Comparison of ENCODE assay signal across 18 cellular contexts in the genomic region with DNA sequence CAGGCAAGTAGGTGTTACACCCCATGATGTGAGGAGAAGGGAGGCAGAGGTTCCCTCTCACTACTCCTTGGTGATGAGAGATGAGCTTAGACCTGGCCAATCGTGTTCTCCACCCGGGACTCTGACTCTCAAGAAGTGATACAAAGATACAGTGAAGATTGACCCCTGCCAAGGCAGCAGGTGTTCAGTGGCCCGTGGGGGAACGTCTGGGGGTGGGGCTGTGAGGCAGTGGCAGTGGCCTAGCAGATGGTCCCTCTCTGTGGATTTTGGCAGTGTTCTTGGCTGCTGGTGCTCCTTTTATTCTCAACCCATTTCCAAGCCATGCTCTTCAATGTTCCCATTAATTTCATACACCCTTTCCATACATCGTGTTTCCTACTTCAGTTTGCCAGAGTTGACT.
"Had no signal": no experiment of that assay in that cellular context is flagged by ENCODE, and none has a peak within 500 bp of the region (broad histone marks: within the 10 kb centered on the region; RNA-seq: fewer than 3 reads in every experiment).

No MANE protein-coding gene starts in this region.

- H3K36me3 Mint-ChIP-seq: activated naive CD4-positive, alpha-beta T cell treated with anti-CD3 and anti-CD28 coated beads, Interleukin-2, amount 10 ng/mL, durations not matched to agents 7 days and 5 days; naive B cell; neural progenitor cell had no signal

- H3K9me3 Mint-ChIP-seq: activated CD4-positive, alpha-beta memory T cell treated with anti-CD3 and anti-CD28 coated beads, Interleukin-2, amount 10 ng/mL, durations not matched to agents 7 days and 5 days; activated naive CD4-positive, alpha-beta T cell treated with anti-CD3 and anti-CD28 coated beads, Interleukin-2, amount 10 ng/mL, durations not matched to agents 7 days and 5 days; activated T-cell treated with anti-CD3 and anti-CD28 coated beads, Interleukin-2, amount 50 U/mL, for 24 hours; naive B cell; neural progenitor cell had no signal

- H3K27ac ChIP-seq: ascending aorta, dorsolateral prefrontal cortex, gastroesophageal sphincter, hepatocyte, neural progenitor cell, parathyroid adenoma, stomach, testis, upper lobe of left lung had no signal

- H3K4me3 Mint-ChIP-seq: activated CD4-positive, alpha-beta memory T cell treated with anti-CD3 and anti-CD28 coated beads, Interleukin-2, amount 10 ng/mL, durations not matched to agents 7 days and 5 days; activated CD4-positive, alpha-beta T cell treated with anti-CD3 and anti-CD28 coated beads for 36 hours; activated naive CD4-positive, alpha-beta T cell treated with anti-CD3 and anti-CD28 coated beads, Interleukin-2, amount 10 ng/mL, durations not matched to agents 7 days and 5 days; activated T-cell treated with anti-CD3 and anti-CD28 coated beads, Interleukin-2, amount 50 U/mL, for 24 hours; neural progenitor cell had no signal

- DNase-seq: activated CD4-positive, alpha-beta memory T cell treated with anti-CD3 and anti-CD28 coated beads, Interleukin-2, amount 10 ng/mL, durations not matched to agents 7 days and 5 days; activated CD4-positive, alpha-beta T cell treated with anti-CD3 and anti-CD28 coated beads for 36 hours; activated naive CD4-positive, alpha-beta T cell treated with anti-CD3 and anti-CD28 coated beads, Interleukin-2, amount 10 ng/mL, durations not matched to agents 7 days and 5 days; activated T-cell treated with anti-CD3 and anti-CD28 coated beads, Interleukin-2, amount 50 U/mL, for 24 hours; islet precursor cell; mammary epithelial cell; naive B cell; stimulated activated CD4-positive, alpha-beta T cell treated with anti-CD3 and anti-CD28 coated beads, Interleukin-12 subunit alpha, Interleukin-12 subunit beta, amount 100 ng/mL, for 4 hours; stimulated activated CD4-positive, alpha-beta T cell treated with anti-CD3 and anti-CD28 coated beads, Interleukin-2, amount 100 ng/mL, for 24 hours; stomach; testis; upper lobe of left lung had no signal

- H3K27ac Mint-ChIP-seq: activated CD4-positive, alpha-beta memory T cell treated with anti-CD3 and anti-CD28 coated beads, Interleukin-2, amount 10 ng/mL, durations not matched to agents 7 days and 5 days; activated CD4-positive, alpha-beta T cell treated with anti-CD3 and anti-CD28 coated beads for 36 hours; activated naive CD4-positive, alpha-beta T cell treated with anti-CD3 and anti-CD28 coated beads, Interleukin-2, amount 10 ng/mL, durations not matched to agents 7 days and 5 days; activated T-cell treated with anti-CD3 and anti-CD28 coated beads, Interleukin-2, amount 50 U/mL, for 24 hours; naive B cell; neural progenitor cell had no signal

- ATAC-seq: activated CD4-positive, alpha-beta T cell treated with anti-CD3 and anti-CD28 coated beads for 36 hours; gastroesophageal sphincter had no signal

- H3K4me1 Mint-ChIP-seq: activated CD4-positive, alpha-beta memory T cell treated with anti-CD3 and anti-CD28 coated beads, Interleukin-2, amount 10 ng/mL, durations not matched to agents 7 days and 5 days; activated CD4-positive, alpha-beta T cell treated with anti-CD3 and anti-CD28 coated beads for 36 hours; activated naive CD4-positive, alpha-beta T cell treated with anti-CD3 and anti-CD28 coated beads, Interleukin-2, amount 10 ng/mL, durations not matched to agents 7 days and 5 days; naive B cell; neural progenitor cell had no signal

- H3K27me3 Mint-ChIP-seq: naive B cell had no signal
